ENCODE assay signal across 21 cellular contexts in genomic region chr22:26893711-26894110, GRCh38.
DNase-seq lines count a peak whose midpoint lies in the region; ATAC-seq and TF ChIP-seq lines count a peak whose summit lies in the region.
"Had no signal": no experiment of that assay in that cellular context is flagged by ENCODE, and none has a peak within 500 bp of the region (broad histone marks: within the 10 kb centered on the region; RNA-seq: fewer than 3 reads in every experiment).

No MANE protein-coding gene starts in this region.

- TF ChIP-seq CTCF in chondrocyte (IDR thresholded peaks at IDR 0.05) (no peak), type B pancreatic cell (conservative IDR thresholded peaks at IDR 0.05) (no peak)

- WGBS in mesodermal cell (ENCODE audit: insufficient coverage in 2 of 2), 2 experiments = 36 to 40% methylated on average over 1 to 2 of the region's 3 CpGs

- peak overlapping the region; percentile 16 for H3K27ac ChIP-seq in mesodermal cell (ENCODE audit: low read depth, low read length, severe bottlenecking)
- H3K27ac ChIP-seq: 22Rv1, cardiac muscle cell had no signal

- H3K4me1 Mint-ChIP-seq in chondrocyte (ENCODE audit: low read depth) (peaks cover 65% of the 10 kb centered on the region), type B pancreatic cell (ENCODE audit: unreplicated experiment) (peaks cover 32% of the 10 kb centered on the region)

- peak; percentile 50 for DNase-seq in NCI-H510A treated with DMSO at 0.1 percent for 48 hours (lab: John Stamatoyannopoulos, UW)
- DNase-seq in NCI-H510A (lab: John Stamatoyannopoulos, UW) = no peak
- DNase-seq in chondrocyte (ENCODE audit: low spot score) = no peak
- peak; percentile 20 for DNase-seq in type B pancreatic cell (ENCODE audit: extremely low spot score, unreplicated experiment)
- DNase-seq in mesenteric fat pad (ENCODE audit: low spot score) = no peak
- no peak for DNase-seq in OCI-M2 (lab: John Stamatoyannopoulos, UW; ENCODE audit: unreplicated experiment)
- DNase-seq: BE2C; effector CD4-positive, alpha-beta T cell; glutamatergic neuron; posterior cingulate gyrus; stimulated activated CD4-positive, alpha-beta T cell treated with anti-CD3 and anti-CD28 coated beads, Interleukin-2, amount 100 ng/mL, for 48 hours; T-helper 9 cell; upper lobe of right lung had no signal

- peaks cover 4% of the 10 kb centered on the region for H3K36me3 Mint-ChIP-seq in chondrocyte (ENCODE audit: low read depth)
- no peaks in the 10 kb centered on the region for H3K36me3 Mint-ChIP-seq in type B pancreatic cell

- no peaks in the 10 kb centered on the region for H3K9me3 ChIP-seq in mesodermal cell (ENCODE audit: control insufficient read depth, low read length)
- H3K9me3 ChIP-seq: BE2C, upper lobe of right lung had no signal

- H3K4me3 ChIP-seq in mesodermal cell (ENCODE audit: extremely low read depth, insufficient read depth, low read length, poor library complexity, severe bottlenecking) = no peak overlapping the region
- H3K4me3 ChIP-seq: cardiac muscle cell, skin epidermis, upper lobe of right lung had no signal

- H3K27me3 Mint-ChIP-seq in chondrocyte (ENCODE audit: low read depth) (no peaks in the 10 kb centered on the region), type B pancreatic cell (peaks cover 41% of the 10 kb centered on the region)

- H3K4me3 Mint-ChIP-seq in chondrocyte (ENCODE audit: unreplicated experiment) (no peak overlapping the region), type B pancreatic cell (no peak overlapping the region)
- H3K4me3 Mint-ChIP-seq: stimulated activated naive CD8-positive, alpha-beta T cell treated with anti-CD3 and anti-CD28 coated beads, Interleukin-15, Interleukin-2, amounts not matched to agents 100 ng/mL and 50 ng/mL, for 24 hours had no signal

- H3K9me3 Mint-ChIP-seq in chondrocyte (ENCODE audit: low read depth) = peaks cover 3% of the 10 kb centered on the region
- H3K9me3 Mint-ChIP-seq in type B pancreatic cell = no peaks in the 10 kb centered on the region
- H3K9me3 Mint-ChIP-seq: stimulated activated naive CD8-positive, alpha-beta T cell treated with anti-CD3 and anti-CD28 coated beads, Interleukin-15, Interleukin-2, amounts not matched to agents 100 ng/mL and 50 ng/mL, for 24 hours had no signal

- peak overlapping the region; percentile 97 for H3K27ac Mint-ChIP-seq in chondrocyte (ENCODE audit: unreplicated experiment)
- H3K27ac Mint-ChIP-seq in type B pancreatic cell = no peak overlapping the region

- H3K36me3 ChIP-seq in mesodermal cell (ENCODE audit: control insufficient read depth, insufficient read depth, low read length) = no peaks in the 10 kb centered on the region
- H3K36me3 ChIP-seq: BE2C, cardiac muscle cell, upper lobe of right lung had no signal

- no peak for ATAC-seq in GM21381 (IDR thresholded peaks at IDR 0.05; ENCODE audit: unreplicated experiment)
- ATAC-seq: activated CD4-positive, CD25-positive, alpha-beta regulatory T cell treated with anti-CD3 and anti-CD28 coated beads, Interleukin-2, amount 50 U/mL, for 24 hours; Panc1; upper lobe of right lung had no signal

- H3K4me1 ChIP-seq in mesodermal cell (ENCODE audit: control insufficient read depth, insufficient read depth, low read length, poor library complexity, severe bottlenecking) = peaks cover 33% of the 10 kb centered on the region
- H3K4me1 ChIP-seq: upper lobe of right lung had no signal

Comparison
In these comparisons a context has a peak if more than half of its experiments do, and no peak if none do; other contexts are left out.
1. DNase-seq: peak in NCI-H510A treated with DMSO at 0.1 percent for 48 hours (single experiment) and type B pancreatic cell (single experiment); none in NCI-H510A (single experiment), chondrocyte (single experiment), mesenteric fat pad (single experiment) and OCI-M2 (single experiment).